In genomic region chr3:121667333-121667732, GRCh38 we compare ENCODE assay signal across 15 cellular contexts. TPM values are rescaled to one million over a fixed set of nuclear protein-coding genes. Genes with fewer than 3 reads are reported as not detected.
"Had no signal": no experiment of that assay in that cellular context is flagged by ENCODE, and none has a peak within 500 bp of the region (broad histone marks: within the 10 kb centered on the region; RNA-seq: fewer than 3 reads in every experiment).

No MANE protein-coding gene starts in this region.

- H3K9me3 ChIP-seq: thyroid gland, uterus had no signal

- H3K27ac ChIP-seq: thyroid gland, uterus had no signal

- H3K27me3 ChIP-seq: thyroid gland, uterus had no signal

- H3K4me1 ChIP-seq: thyroid gland, uterus had no signal

- H3K27me3 Mint-ChIP-seq: activated CD8-positive, alpha-beta T cell treated with anti-CD3 and anti-CD28 coated beads for 36 hours had no signal

- H3K4me3 ChIP-seq: thyroid gland, uterus had no signal

- DNase-seq: activated CD4-positive, alpha-beta T cell treated with anti-CD3 and anti-CD28 coated beads for 48 hours; activated CD8-positive, alpha-beta T cell treated with anti-CD3 and anti-CD28 coated beads for 36 hours; activated effector memory CD4-positive, alpha-beta T cell treated with Interleukin-2 at 50 U/mL for 16 hours; activated naive CD4-positive, alpha-beta T cell treated with anti-CD3 and anti-CD28 coated beads, Interleukin-2, amount 50 U/mL, for 16 hours; activated T-cell treated with anti-CD3 and anti-CD28 coated beads, Interleukin-2, amount 50 U/mL, for 4 hours; left ventricle myocardium superior; stimulated activated CD4-positive, alpha-beta T cell treated with anti-CD3 and anti-CD28 coated beads, Interleukin-12 subunit alpha, Interleukin-12 subunit beta, amount 100 ng/mL, for 4 hours; stimulated activated CD4-positive, alpha-beta T cell treated with anti-CD3 and anti-CD28 coated beads, Interleukin-2, amount 100 ng/mL, for 24 hours; thyroid gland; uterus had no signal

- H3K4me3 Mint-ChIP-seq: activated CD8-positive, alpha-beta T cell treated with anti-CD3 and anti-CD28 coated beads for 36 hours; activated T-cell treated with anti-CD3 and anti-CD28 coated beads, Interleukin-2, amount 50 U/mL, for 4 hours; neural crest cell; stimulated activated effector memory CD8-positive, alpha-beta T cell treated with anti-CD3 and anti-CD28 coated beads, Interleukin-12 subunit alpha, Interleukin-12 subunit beta, amount 100 ng/mL, for 72 hours; WTC11 had no signal

- H3K27ac Mint-ChIP-seq: activated CD8-positive, alpha-beta T cell treated with anti-CD3 and anti-CD28 coated beads for 36 hours; stimulated activated effector memory CD8-positive, alpha-beta T cell treated with anti-CD3 and anti-CD28 coated beads, Interleukin-12 subunit alpha, Interleukin-12 subunit beta, amount 100 ng/mL, for 72 hours; WTC11 had no signal

- H3K36me3 ChIP-seq: uterus had no signal

- H3K9me3 Mint-ChIP-seq: activated CD8-positive, alpha-beta T cell treated with anti-CD3 and anti-CD28 coated beads for 36 hours; activated T-cell treated with anti-CD3 and anti-CD28 coated beads, Interleukin-2, amount 50 U/mL, for 4 hours; neural crest cell; stimulated activated effector memory CD8-positive, alpha-beta T cell treated with anti-CD3 and anti-CD28 coated beads, Interleukin-12 subunit alpha, Interleukin-12 subunit beta, amount 100 ng/mL, for 72 hours; WTC11 had no signal

- H3K4me1 Mint-ChIP-seq: neural crest cell; stimulated activated effector memory CD8-positive, alpha-beta T cell treated with anti-CD3 and anti-CD28 coated beads, Interleukin-12 subunit alpha, Interleukin-12 subunit beta, amount 100 ng/mL, for 72 hours had no signal

RNA-seq across cellular contexts. Expression of gene HCLS1, which starts 6.6 kb away (rescaled TPM):
- total RNA-seq: myocyte, osteocyte had no signal
